In genomic region chr16:89847056-89847929, GRCh38 we compare ENCODE assay signal across 19 cellular contexts. TPM values are rescaled to one million over a fixed set of nuclear protein-coding genes. Genes with fewer than 3 reads are reported as not detected.
DNase-seq lines count a peak whose midpoint lies in the region; ATAC-seq, FAIRE-seq and TF ChIP-seq lines count a peak whose summit lies in the region.
"Had no signal": no experiment of that assay in that cellular context is flagged by ENCODE, and none has a peak within 500 bp of the region (broad histone marks: within the 10 kb centered on the region; RNA-seq: fewer than 3 reads in every experiment).

No MANE protein-coding gene starts in this region.

- no peak overlapping the region for H4K8ac ChIP-seq in IMR-90 (ENCODE audit: low read depth in 2 of 2, low read length in 2 of 2)

- H2BK20ac ChIP-seq in IMR-90 (ENCODE audit: low read depth, low read length), result no peak overlapping the region

- dilution Hi-C loops in IMR-90 (cut with HindIII; ENCODE audit: low sequenced_read_pairs, unreplicated experiment), result no loop called here

- H2BK5ac ChIP-seq in IMR-90 (ENCODE audit: low read depth, low read length, poor library complexity, severe bottlenecking), result no peak overlapping the region

- H4K91ac ChIP-seq in IMR-90 (ENCODE audit: insufficient read depth, low read depth, low read length), result no peak overlapping the region

- no peak overlapping the region for H3K23ac ChIP-seq in IMR-90 (ENCODE audit: low read depth, low read length)

- FAIRE-seq in urothelium cell line (lab: Jason Lieb, UNC), result no peak
- FAIRE-seq: RCC 7860 had no signal

- no peaks in the 10 kb centered on the region for H3K36me3 ChIP-seq in IMR-90 (ENCODE audit: control insufficient read depth, insufficient read depth, low read length)
- H3K36me3 ChIP-seq: esophagus muscularis mucosa, spleen had no signal

- H3K18ac ChIP-seq in IMR-90 (ENCODE audit: low read depth, low read length), result no peak overlapping the region

- H2BK15ac ChIP-seq in IMR-90 (ENCODE audit: low read depth, low read length), result no peak overlapping the region

- TF ChIP-seq RAD21 in IMR-90 (IDR thresholded peaks at IDR 0.05; ENCODE audit: low read length), result no peak

- ATAC-seq in IMR-90 (ENCODE audit: low read depth) (no peak), right cardiac atrium (no peak)
- ATAC-seq: psoas muscle, SK-N-SH treated with all-trans-retinoic acid at 6 μM for 48 hours had no signal

- no TSS peak for BruUV-seq in IMR-90 (replicated peaks; lab: Mats Ljungman, UMichigan)

- H3K14ac ChIP-seq in IMR-90 (replicated peaks; ENCODE audit: low read depth, low read length), result no peak overlapping the region

- H3K4me1 ChIP-seq in IMR-90 (ENCODE audit: control insufficient read depth, insufficient read depth, low read length) (peaks cover 6% of the 10 kb centered on the region; the same call in 1 of the 2 replicates), right cardiac atrium (ENCODE audit: control insufficient read depth, insufficient read depth, low read length) (no peaks in the 10 kb centered on the region)
- H3K4me1 ChIP-seq: psoas muscle had no signal

- TF ChIP-seq CTCF in IMR-90 (conservative IDR thresholded peaks at IDR 0.05; ENCODE audit: low read depth, low read length), result no peak

- no peak overlapping the region for H4K5ac ChIP-seq in IMR-90 (ENCODE audit: low read depth, low read length)

- H3K4me3 ChIP-seq in IMR-90 (ENCODE audit: insufficient read depth, low read depth, low read length), result no peak overlapping the region
- H3K4me3 ChIP-seq in right cardiac atrium (ENCODE audit: low read length), result no peak overlapping the region
- H3K4me3 ChIP-seq: esophagus muscularis mucosa, lung, psoas muscle, spleen had no signal

- WGBS in IMR-90 (ENCODE audit: extremely low coverage in 2 of 2, insufficient read length in 1 of 2), 2 experiments, result 67% methylated on average over 11 of the region's 26 CpGs; no CpG with 5 or more reads in 1 of the 2 experiments
- WGBS in right cardiac atrium, result 67% methylated on average over 26 of the region's 26 CpGs

- H3K27ac ChIP-seq in IMR-90 (ENCODE audit: insufficient read depth, low read length) (no peak overlapping the region), right cardiac atrium (ENCODE audit: low read length) (no peak overlapping the region)
- H3K27ac ChIP-seq: esophagus muscularis mucosa, psoas muscle, spleen had no signal

- H2BK120ac ChIP-seq in IMR-90 (ENCODE audit: low read depth, low read length), result no peak overlapping the region

- H3K9me1 ChIP-seq in IMR-90 (ENCODE audit: insufficient read depth, low read length), result peaks cover 6% of the 10 kb centered on the region; the same call in 1 of the 2 replicates

- H3K9me3 ChIP-seq in IMR-90 (ENCODE audit: control insufficient read depth, insufficient read depth, low read length) (no peaks in the 10 kb centered on the region), right cardiac atrium (ENCODE audit: control insufficient read depth, low read length) (no peaks in the 10 kb centered on the region)
- H3K9me3 ChIP-seq: esophagus muscularis mucosa, psoas muscle, spleen had no signal

- H3K79me1 ChIP-seq in IMR-90 (ENCODE audit: low read depth in 1 of 2, low read length in 2 of 2), result 0 out of 4 replicates have a peak, but pooled peaks cover 0 to 3% of the 10 kb centered on the region in 2 experiments

- no peaks in the 10 kb centered on the region for H4K20me1 ChIP-seq in IMR-90 (ENCODE audit: insufficient read depth, low read length)

- in situ Hi-C loops in IMR-90 (cut with MboI; ENCODE audit: low sequenced_read_pairs), result no loop called here

- no peak for TF ChIP-seq POLR2A in IMR-90 (IDR thresholded peaks at IDR 0.05; ENCODE audit: low read depth, low read length)

- no peaks in the 10 kb centered on the region for H3K27me3 ChIP-seq in IMR-90 (ENCODE audit: control insufficient read depth, insufficient read depth, low read length)
- H3K27me3 ChIP-seq in right cardiac atrium (ENCODE audit: control insufficient read depth, insufficient read depth), result no peaks in the 10 kb centered on the region
- H3K27me3 ChIP-seq: esophagus muscularis mucosa had no signal

- H2AK9ac ChIP-seq in IMR-90 (replicated peaks; ENCODE audit: low read depth, low read length, poor library complexity), result peak overlapping the region; percentile 37

- DNase-seq in DMS153 treated with DMSO at 0.1 percent for 48 hours (lab: John Stamatoyannopoulos, UW; ENCODE audit: unreplicated experiment), result peak; percentile 24
- no peak for DNase-seq in IMR-90
- DNase-seq in NCI-H526 treated with DMSO at 0.1 percent for 48 hours (lab: John Stamatoyannopoulos, UW), result peak; percentile 12
- DNase-seq in left kidney (ENCODE audit: low read depth, low spot score), result peak; percentile 54
- DNase-seq in urothelium cell line (ENCODE audit: low spot score), result no peak
- DNase-seq in central memory CD4-positive, alpha-beta T cell, result no peak
- no peak for DNase-seq in HK-2 (ENCODE audit: unreplicated experiment)
- DNase-seq in right cardiac atrium, result no peak
- DNase-seq: activated CD4-positive, alpha-beta T cell treated with anti-CD3 and anti-CD28 coated beads for 1 hour; KG1; NCI-H1436; nephron progenitor cell; psoas muscle; spleen; stimulated activated CD8-positive, alpha-beta memory T cell treated with anti-CD3 and anti-CD28 coated beads, Interleukin-4, amount 100 ng/mL, for 48 hours had no signal

- intact Hi-C loops in IMR-90 (cut with micrococcal nuclease) (no loop called here), right cardiac atrium (cut with DNase I) (no loop called here)

- CTCF ChIA-PET in IMR-90 (lab: Yijun Ruan, JAX), result no interaction called here

- H3K4ac ChIP-seq in IMR-90 (ENCODE audit: low read depth, low read length), result no peak overlapping the region

- POLR2A ChIA-PET in IMR-90 (lab: Charles Lee; ENCODE audit: unreplicated experiment), result no interaction called here

- H2AFZ ChIP-seq in IMR-90 (replicated peaks; ENCODE audit: low read length, poor library complexity), result no peak overlapping the region

- H2AK5ac ChIP-seq in IMR-90 (ENCODE audit: low read depth, low read length), result no peak overlapping the region

- no peak overlapping the region for H3K9ac ChIP-seq in IMR-90 (ENCODE audit: low read depth, low read length)

- no peak overlapping the region for H3K56ac ChIP-seq in IMR-90 (ENCODE audit: extremely low read depth, insufficient read depth, low read length)

- H3K4me2 ChIP-seq in IMR-90 (ENCODE audit: low read depth, low read length), result no peak overlapping the region

TF ChIP-seq in IMR-90, 13 proteins besides CTCF, POLR2A, EP300 and RAD21:
- TF ChIP-seq NFE2L2 (IDR thresholded peaks at IDR 0.05; ENCODE audit: low read depth, low read length), result no peak
- TF ChIP-seq USF2 (IDR thresholded peaks at IDR 0.05; ENCODE audit: low read depth, low read length), result no peak
- no peak for TF ChIP-seq RCOR1 (IDR thresholded peaks at IDR 0.05; ENCODE audit: insufficient replicate concordance, low read length)
- TF ChIP-seq CHD1 (IDR thresholded peaks at IDR 0.05; ENCODE audit: low read depth, low read length), result no peak
- TF ChIP-seq FOS (IDR thresholded peaks at IDR 0.05; ENCODE audit: low read depth, low read length), result no peak
- TF ChIP-seq ELK1 (IDR thresholded peaks at IDR 0.05; ENCODE audit: borderline replicate concordance, low read depth, low read length), result no peak
- TF ChIP-seq RFX5 (IDR thresholded peaks at IDR 0.05; ENCODE audit: low read depth, low read length), result no peak
TF ChIP-seq in IMR-90: peak in this region for 0.

RNA-seq across cellular contexts. Expression of gene SPIRE2, which starts 19.0 kb away (rescaled TPM):
- total RNA-seq in IMR-90 (2012; rRNA removed) (0.56 and 0.72 TPM in 2 replicates), right cardiac atrium (1 to 10 TPM; 1.7 to 3.1 (median 2.6) TPM)
- polyA plus RNA-seq in IMR-90 (2012; rRNA removed) (1.6 and 1.9 TPM in 2 replicates), right cardiac atrium (1.4 TPM)
- polyA plus RNA-seq in IMR-90 (2012; cell fraction: cytosol; rRNA removed), result 1.6 and 1.9 TPM in 2 replicates
- polyA plus RNA-seq in IMR-90 (2012; cell fraction: nucleus; rRNA removed; ENCODE audit: low replicate concordance), result 8.8 and 10.3 TPM in 2 replicates

RNA-seq across cellular contexts. Expression of gene TCF25, which starts 26.1 kb away (rescaled TPM):
- 119 and 127 TPM in 2 replicates for total RNA-seq in IMR-90 (2012; rRNA removed)
- 184 and 199 TPM in 2 replicates for polyA plus RNA-seq in IMR-90 (2012; rRNA removed)
- polyA plus RNA-seq in IMR-90 (2012; cell fraction: cytosol; rRNA removed), result 143 and 185 TPM in 2 replicates
- 445 and 688 TPM in 2 replicates for polyA plus RNA-seq in IMR-90 (2012; cell fraction: nucleus; rRNA removed; ENCODE audit: low replicate concordance)
- total RNA-seq in right cardiac atrium, result 100 to 1,000 TPM in 3 of 4 donors, 10 to 100 TPM in 1; 97.2 to 137 (median 103) TPM
- 73.5 TPM for polyA plus RNA-seq in right cardiac atrium

RNA-seq across cellular contexts. Expression of gene FANCA, which starts 30.8 kb away (rescaled TPM):
- total RNA-seq in IMR-90 (2012; rRNA removed), result 13.3 and 13.9 TPM in 2 replicates
- polyA plus RNA-seq in IMR-90 (2012; rRNA removed), result 24.4 and 24.7 TPM in 2 replicates
- polyA plus RNA-seq in IMR-90 (2012; cell fraction: cytosol; rRNA removed), result 8.1 and 9.6 TPM in 2 replicates
- 87.4 and 134 TPM in 2 replicates for polyA plus RNA-seq in IMR-90 (2012; cell fraction: nucleus; rRNA removed; ENCODE audit: low replicate concordance)
- 1 to 10 TPM; 1.8 to 4.4 (median 2.6) TPM for total RNA-seq in right cardiac atrium
- polyA plus RNA-seq in right cardiac atrium, result 2.4 TPM

Comparison
In these comparisons a context has a peak if more than half of its experiments do, and no peak if none do; other contexts are left out.
1. DNase-seq: peak in DMS153 treated with DMSO at 0.1 percent for 48 hours (single experiment), NCI-H526 treated with DMSO at 0.1 percent for 48 hours (single experiment) and left kidney (single experiment); none in IMR-90 (single experiment), urothelium cell line (single experiment), central memory CD4-positive, alpha-beta T cell (single experiment), HK-2 (single experiment) and right cardiac atrium (0 of 3).